31 cellular contexts compared by ENCODE assay signal in genomic region chr18:3409811-3410210, GRCh38.
"Had no signal": no experiment of that assay in that cellular context is flagged by ENCODE, and none has a peak within 500 bp of the region (broad histone marks: within the 10 kb centered on the region; RNA-seq: fewer than 3 reads in every experiment).

No MANE protein-coding gene starts in this region.

- H3K27me3 ChIP-seq: ascending aorta, cardiac muscle cell, hepatocyte, thyroid gland, upper lobe of left lung had no signal

- H3K4me3 ChIP-seq: ascending aorta, cardiac muscle cell, coronary artery, dorsolateral prefrontal cortex, gastrocnemius medialis, hepatocyte, mucosa of descending colon, skin epidermis, stomach, thyroid gland, upper lobe of left lung had no signal

- H3K36me3 ChIP-seq: ascending aorta, cardiac muscle cell, gastrocnemius medialis, neutrophil, stomach, thyroid gland, upper lobe of left lung had no signal

- H3K27ac ChIP-seq: ascending aorta, cardiac muscle cell, coronary artery, dorsolateral prefrontal cortex, gastrocnemius medialis, hepatocyte, neutrophil, skin epidermis, stomach, thyroid gland, upper lobe of left lung had no signal

- H3K27me3 Mint-ChIP-seq: activated B cell treated with CpG ODN at 0.5 μM for 24 hours; activated naive CD8-positive, alpha-beta T cell had no signal

- H3K9me3 ChIP-seq: gastrocnemius medialis, mucosa of descending colon, neutrophil, stomach, thyroid gland, upper lobe of left lung had no signal

- ATAC-seq: activated CD8-positive, alpha-beta T cell treated with anti-CD3 and anti-CD28 coated beads, Interleukin-2, amount 10 ng/mL, durations not matched to agents 7 days and 5 days; activated T-cell treated with anti-CD3 and anti-CD28 coated beads, Interleukin-2, amount 50 U/mL, for 72 hours; effector memory CD8-positive, alpha-beta T cell; gastrocnemius medialis; left ventricle myocardium superior; natural killer cell treated with Interleukin-12 subunit alpha and Interleukin-12 subunit beta and Interleukin-15 and Interleukin-18, amount 100 ng/mL, for 72 hours; sciatic nerve; stimulated activated naive B cell treated with anti-CD40 and anti-IgM and Interleukin-4, amounts not matched to agents 10 μg/mL and 1 μg/mL and 100 μg/mL, for 72 hours had no signal

- H3K27ac Mint-ChIP-seq: activated B cell treated with CpG ODN at 0.5 μM for 24 hours; activated CD8-positive, alpha-beta T cell treated with anti-CD3 and anti-CD28 coated beads, Interleukin-2, amount 10 ng/mL, durations not matched to agents 7 days and 5 days; activated naive CD8-positive, alpha-beta T cell; activated T-cell treated with anti-CD3 and anti-CD28 coated beads, Interleukin-2, amount 50 U/mL, for 72 hours; effector memory CD8-positive, alpha-beta T cell; natural killer cell treated with Interleukin-12 subunit alpha and Interleukin-12 subunit beta and Interleukin-15 and Interleukin-18, amount 100 ng/mL, for 72 hours; T-helper 2 cell treated with Interferon-gamma antibody and Interleukin-4, amounts not matched to agents 5 μg/mL and 100 μg/mL, for 36 hours had no signal

- H3K9me3 Mint-ChIP-seq: activated B cell treated with CpG ODN at 0.5 μM for 24 hours; effector memory CD8-positive, alpha-beta T cell; natural killer cell treated with Interleukin-12 subunit alpha and Interleukin-12 subunit beta and Interleukin-15 and Interleukin-18, amount 100 ng/mL, for 72 hours; stimulated activated naive B cell treated with anti-CD40 and anti-IgM and Interleukin-4, amounts not matched to agents 10 μg/mL and 1 μg/mL and 100 μg/mL, for 72 hours; T-helper 2 cell treated with Interferon-gamma antibody and Interleukin-4, amounts not matched to agents 5 μg/mL and 100 μg/mL, for 36 hours had no signal

- H3K4me3 Mint-ChIP-seq: activated B cell treated with CpG ODN at 0.5 μM for 24 hours; activated CD8-positive, alpha-beta T cell treated with anti-CD3 and anti-CD28 coated beads, Interleukin-2, amount 10 ng/mL, durations not matched to agents 7 days and 5 days; activated naive CD8-positive, alpha-beta T cell; activated T-cell treated with anti-CD3 and anti-CD28 coated beads, Interleukin-2, amount 50 U/mL, for 72 hours; brain; effector memory CD8-positive, alpha-beta T cell; natural killer cell treated with Interleukin-12 subunit alpha and Interleukin-12 subunit beta and Interleukin-15 and Interleukin-18, amount 100 ng/mL, for 72 hours; stimulated activated naive B cell treated with anti-CD40 and anti-IgM and Interleukin-4, amounts not matched to agents 10 μg/mL and 1 μg/mL and 100 μg/mL, for 72 hours; T-helper 2 cell treated with Interferon-gamma antibody and Interleukin-4, amounts not matched to agents 5 μg/mL and 100 μg/mL, for 36 hours had no signal

- H3K4me1 ChIP-seq: ascending aorta, gastrocnemius medialis, thyroid gland had no signal

- H3K36me3 Mint-ChIP-seq: activated naive CD8-positive, alpha-beta T cell; brain; natural killer cell treated with Interleukin-12 subunit alpha and Interleukin-12 subunit beta and Interleukin-15 and Interleukin-18, amount 100 ng/mL, for 72 hours; stimulated activated naive B cell treated with anti-CD40 and anti-IgM and Interleukin-4, amounts not matched to agents 10 μg/mL and 1 μg/mL and 100 μg/mL, for 72 hours had no signal

- DNase-seq: activated B cell treated with CpG ODN at 0.5 μM for 24 hours; activated CD4-positive, alpha-beta T cell treated with anti-CD3 and anti-CD28 coated beads, Interleukin-2, amount 50 U/mL, for 1 hour; activated CD8-positive, alpha-beta T cell treated with anti-CD3 and anti-CD28 coated beads, Interleukin-2, amount 10 ng/mL, durations not matched to agents 7 days and 5 days; activated naive CD4-positive, alpha-beta T cell; activated T-cell treated with anti-CD3 and anti-CD28 coated beads for 4 hours; activated T-cell treated with anti-CD3 and anti-CD28 coated beads, Interleukin-2, amount 50 U/mL, for 72 hours; dorsolateral prefrontal cortex; effector memory CD8-positive, alpha-beta T cell; erythroblast; gastrocnemius medialis; glutamatergic neuron; islet precursor cell; left ventricle myocardium superior; mucosa of descending colon; stimulated activated CD4-positive, alpha-beta T cell treated with anti-CD3 and anti-CD28 coated beads, Interleukin-4, amount 100 ng/mL, for 4 hours; stimulated activated CD8-positive, alpha-beta memory T cell treated with anti-CD3 and anti-CD28 coated beads, Interleukin-4, amount 100 ng/mL, for 48 hours; stimulated activated naive B cell treated with anti-CD40 and anti-IgM and Interleukin-4, amounts not matched to agents 10 μg/mL and 1 μg/mL and 100 μg/mL, for 72 hours; stomach; upper lobe of left lung had no signal
